In genomic region chr19:43765109-43765876, GRCh38 we compare ENCODE assay signal across 8 cellular contexts. TPM values are rescaled to one million over a fixed set of nuclear protein-coding genes. Genes with fewer than 3 reads are reported as not detected.
DNase-seq lines count a peak whose midpoint lies in the region; ATAC-seq and TF ChIP-seq lines count a peak whose summit lies in the region.

No MANE protein-coding gene starts in this region.

- no peaks in the 10 kb centered on the region for H3K9me2 ChIP-seq in SU-DHL-6 (replicated peaks; ENCODE audit: insufficient read depth, low read length)

- peak; percentile 54 for ATAC-seq in HG03103 (IDR thresholded peaks at IDR 0.05; ENCODE audit: low read depth, unreplicated experiment)

- H3K4me3 ChIP-seq in SU-DHL-6 (ENCODE audit: insufficient read depth, low read length, poor library complexity, severe bottlenecking) = no peak overlapping the region

- peak; percentile 50 for DNase-seq in SKM-1 treated with dmso at 0.1 percent for 144 hours (lab: John Stamatoyannopoulos, UW; ENCODE audit: unreplicated experiment)
- no peak for DNase-seq in SKM-1 (lab: John Stamatoyannopoulos, UW; ENCODE audit: unreplicated experiment)
- peak; percentile 32 for DNase-seq in activated naive CD8-positive, alpha-beta T cell treated with anti-CD3 and anti-CD28 coated beads, Interleukin-2, amount 50 U/mL, for 16 hours (ENCODE audit: low read depth, low spot score)
- peak; percentile 51 to 74 for DNase-seq in stimulated activated CD8-positive, alpha-beta memory T cell treated with anti-CD3 and anti-CD28 coated beads, Interleukin-15, amount 100 ng/mL, for 4 hours (ENCODE audit: low read depth in 2 of 2)
- no peak for DNase-seq in SK-N-DZ (ENCODE audit: low spot score)

- H3K27ac ChIP-seq in SU-DHL-6 (ENCODE audit: low read depth, low read length) = peak overlapping the region; percentile 99
- peak overlapping the region; percentile 33 for H3K27ac ChIP-seq in layer of hippocampus (ENCODE audit: low read depth, low read length)

- H3K36me3 ChIP-seq in SU-DHL-6 (ENCODE audit: low read length) = 0 out of 2 replicates have a peak, but pooled peaks cover 2% of the 10 kb centered on the region

- no peaks in the 10 kb centered on the region for H4K20me1 ChIP-seq in SU-DHL-6 (ENCODE audit: low read depth, low read length)

- peak overlapping the region; percentile 80 for H3K4me2 ChIP-seq in SU-DHL-6 (ENCODE audit: low read depth, low read length, poor library complexity, severe bottlenecking)

- H3K27me3 ChIP-seq in SU-DHL-6 (ENCODE audit: low read length) (no peaks in the 10 kb centered on the region), layer of hippocampus (ENCODE audit: control insufficient read depth, insufficient read depth, low read length) (no peaks in the 10 kb centered on the region)

- TF ChIP-seq CTCF in SU-DHL-6 (IDR thresholded peaks at IDR 0.05; ENCODE audit: insufficient read depth, low read length, poor library complexity, severe bottlenecking) = no peak

- H3K9me3 ChIP-seq in SU-DHL-6 (ENCODE audit: insufficient read depth, low read length) = no peaks in the 10 kb centered on the region

- no peak overlapping the region for H2AFZ ChIP-seq in SU-DHL-6 (ENCODE audit: low read depth, low read length, severe bottlenecking)

- H3K79me2 ChIP-seq in SU-DHL-6 (ENCODE audit: insufficient read depth, low read length) = no peaks in the 10 kb centered on the region

- peaks cover 23% of the 10 kb centered on the region for H3F3A ChIP-seq in SU-DHL-6 (ENCODE audit: insufficient read depth)

- peak overlapping the region; percentile 69 for H3K9ac ChIP-seq in SU-DHL-6 (ENCODE audit: low read length)

RNA-seq across cellular contexts. Expression of gene SMG9, which starts 10.5 kb away (rescaled TPM):
- polyA plus RNA-seq in SK-N-DZ (2014; cell fraction: cytosol; rRNA removed) = 27.2 and 29.4 TPM in 2 replicates
- polyA plus RNA-seq in SK-N-DZ (2014; cell fraction: nucleus; rRNA removed) = 111 and 119 TPM in 2 replicates

RNA-seq across cellular contexts. Expression of gene KCNN4, which starts 15.5 kb away (rescaled TPM):
- 0.16 and 0.52 TPM in 2 replicates for polyA plus RNA-seq in SK-N-DZ (2014; cell fraction: cytosol; rRNA removed)
- 1.5 and 2.2 TPM in 2 replicates for polyA plus RNA-seq in SK-N-DZ (2014; cell fraction: nucleus; rRNA removed)

RNA-seq across cellular contexts. Expression of gene LYPD5, which starts 37.0 kb away (rescaled TPM):
- 0.80 and 1.9 TPM in 2 replicates for polyA plus RNA-seq in SK-N-DZ (2014; cell fraction: cytosol; rRNA removed)
- polyA plus RNA-seq in SK-N-DZ (2014; cell fraction: nucleus; rRNA removed) = 0.73 TPM in 1 of 2 replicates, not detected in the other

RNA-seq across cellular contexts. Expression of gene IRGC, which starts 49.4 kb away (rescaled TPM):
- not detected in 2 replicates for polyA plus RNA-seq in SK-N-DZ (2014; cell fraction: cytosol; rRNA removed)
- polyA plus RNA-seq in SK-N-DZ (2014; cell fraction: nucleus; rRNA removed) = not detected in 2 replicates

Comparison
In these comparisons a context has a peak if more than half of its experiments do, and no peak if none do; other contexts are left out.
1. DNase-seq: peak in SKM-1 treated with dmso at 0.1 percent for 144 hours (single experiment), activated naive CD8-positive, alpha-beta T cell treated with anti-CD3 and anti-CD28 coated beads, Interleukin-2, amount 50 U/mL, for 16 hours (single experiment) and stimulated activated CD8-positive, alpha-beta memory T cell treated with anti-CD3 and anti-CD28 coated beads, Interleukin-15, amount 100 ng/mL, for 4 hours (2 of 2); none in SKM-1 (single experiment) and SK-N-DZ (single experiment).